Comparison of ENCODE assay signal across 17 cellular contexts in the genomic region with DNA sequence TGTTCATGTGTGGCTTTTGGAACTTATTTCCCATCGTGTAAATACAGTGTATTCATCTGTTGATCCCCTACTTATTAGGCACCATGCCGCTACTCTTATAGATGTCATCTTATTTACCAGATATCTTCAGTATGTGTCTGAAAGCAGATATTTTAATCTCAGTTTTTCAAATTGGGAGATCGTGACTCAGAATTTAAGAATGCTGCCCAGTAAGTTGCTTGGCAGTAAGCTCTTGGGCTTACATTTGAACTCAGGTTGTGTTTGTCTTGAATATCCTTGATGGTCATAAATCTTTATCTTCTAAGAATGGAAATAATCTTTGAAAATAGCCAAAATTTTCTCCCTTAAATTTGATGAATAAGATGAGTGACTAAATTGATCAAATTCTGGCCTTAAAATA. TPM values are rescaled to one million over a fixed set of nuclear protein-coding genes. Genes with fewer than 3 reads are reported as not detected.
A peak's percentile ranks its signal among the peaks of the same experiment; 100 is the strongest.
DNase-seq lines count a peak whose midpoint lies in the region; ATAC-seq and TF ChIP-seq lines count a peak whose summit lies in the region.
"Had no signal": no experiment of that assay in that cellular context is flagged by ENCODE, and none has a peak within 500 bp of the region (broad histone marks: within the 10 kb centered on the region; RNA-seq: fewer than 3 reads in every experiment).

No MANE protein-coding gene starts in this region.

- no peak for TF ChIP-seq CTCF in astrocyte of the spinal cord (IDR thresholded peaks at IDR 0.05; ENCODE audit: low read depth, low read length)
- no peak for TF ChIP-seq CTCF in suprapubic skin (IDR thresholded peaks at IDR 0.05)

- H3K27ac ChIP-seq in suprapubic skin = no peak overlapping the region
- H3K27ac ChIP-seq: coronary artery, VCaP had no signal

- no peak for TF ChIP-seq EP300 in suprapubic skin (IDR thresholded peaks at IDR 0.05)

- WGBS in suprapubic skin = 67% methylated on average over 3 of the region's 3 CpGs

- no peak overlapping the region for H3K4me3 ChIP-seq in astrocyte of the spinal cord (ENCODE audit: low read depth, low read length)
- H3K4me3 ChIP-seq in suprapubic skin = no peak overlapping the region
- H3K4me3 ChIP-seq: coronary artery had no signal

- in situ Hi-C loops in astrocyte of the spinal cord (cut with HindIII; ENCODE audit: low sequenced_read_pairs) = no loop called here

- peaks cover 3% of the 10 kb centered on the region for H3K4me1 ChIP-seq in suprapubic skin

- no peak for TF ChIP-seq POLR2A in suprapubic skin (IDR thresholded peaks at IDR 0.05)

- peak; percentile 41 for DNase-seq in EH (ENCODE audit: low read depth)
- peak; percentile 33 for DNase-seq in NCI-H226
- peak; percentile 5 for DNase-seq in astrocyte of the spinal cord (ENCODE audit: low read depth, low spot score)
- DNase-seq in kidney tubule cell (ENCODE audit: low spot score) = peak; percentile 1
- DNase-seq in T-helper 1 cell = no peak
- DNase-seq in suprapubic skin (ENCODE audit: low spot score in 2 of 2) = no peak
- DNase-seq in head of caudate nucleus = no peak
- DNase-seq: erythroblast, MM.1S, NCI-H2029 treated with DMSO at 0.1 percent for 48 hours, NCI-H524, OCI-M1, retina had no signal

- H3K36me3 ChIP-seq in suprapubic skin = no peaks in the 10 kb centered on the region

- H3K9me3 ChIP-seq in suprapubic skin = no peaks in the 10 kb centered on the region

- intact Hi-C loops in head of caudate nucleus (cut with DNase I) = no loop called here

- no peaks in the 10 kb centered on the region for H3K27me3 ChIP-seq in suprapubic skin

- no peak for ATAC-seq in GM18520 (IDR thresholded peaks at IDR 0.05; ENCODE audit: unreplicated experiment)

RNA-seq across cellular contexts. Expression of a gene that starts 45.9 kb away (rescaled TPM):
- 1 to 10 TPM in 3 of 4 donors, under 1 TPM in 1; 0.52 to 5.1 (median 1.7) TPM for total RNA-seq in suprapubic skin
- total RNA-seq: H4 had no signal

Comparison
In these comparisons a context has a peak if more than half of its experiments do, and no peak if none do; other contexts are left out.
1. DNase-seq: peak in EH (single experiment), NCI-H226 (single experiment), astrocyte of the spinal cord (single experiment) and kidney tubule cell (single experiment); none in T-helper 1 cell (0 of 5), suprapubic skin (0 of 2) and head of caudate nucleus (0 of 42).